In genomic region chr13:79725841-79726240, GRCh38 we compare ENCODE assay signal across 26 cellular contexts.
DNase-seq lines count a peak whose midpoint lies in the region; ATAC-seq, FAIRE-seq and TF ChIP-seq lines count a peak whose summit lies in the region.
"Had no signal": no experiment of that assay in that cellular context is flagged by ENCODE, and none has a peak within 500 bp of the region (broad histone marks: within the 10 kb centered on the region; RNA-seq: fewer than 3 reads in every experiment).

No MANE protein-coding gene starts in this region.

- H3K9me3 ChIP-seq in OCI-LY3 (ENCODE audit: insufficient read depth, low read length), result no peaks in the 10 kb centered on the region
- H3K9me3 ChIP-seq in H9 (ENCODE audit: control insufficient read depth, low read depth, low read length), result no peaks in the 10 kb centered on the region
- H3K9me3 ChIP-seq: Caco-2 had no signal

- no peak overlapping the region for H2BK5ac ChIP-seq in mesendoderm (ENCODE audit: low read length)
- no peak overlapping the region for H2BK5ac ChIP-seq in H9 (ENCODE audit: insufficient read length, low read length)

- H3K36me3 ChIP-seq in OCI-LY3 (replicated peaks; ENCODE audit: low read depth, low read length) (no peaks in the 10 kb centered on the region), mesendoderm (ENCODE audit: control insufficient read depth, insufficient read depth, low read length) (no peaks in the 10 kb centered on the region)

- H3K79me1 ChIP-seq in mesendoderm (ENCODE audit: low read length), result no peaks in the 10 kb centered on the region
- H3K79me1 ChIP-seq in H9 (ENCODE audit: insufficient read depth, low read depth, low read length, poor library complexity, severe bottlenecking), result no peaks in the 10 kb centered on the region

- H2AFZ ChIP-seq in OCI-LY3 (ENCODE audit: low read depth, low read length) (peak overlapping the region; percentile 41), H9 (ENCODE audit: low read length) (no peak overlapping the region)
- H2AFZ ChIP-seq: PC-9 had no signal

- H3K23me2 ChIP-seq in H9 (ENCODE audit: insufficient read length, low read depth, low read length, poor library complexity, severe bottlenecking), result no peaks in the 10 kb centered on the region

- H4K91ac ChIP-seq in H9 (ENCODE audit: insufficient read length, low read depth, low read length), result no peak overlapping the region

- H3K27ac ChIP-seq in 22Rv1 (peak overlapping the region; percentile 55; the same call in 1 of the 2 replicates), OCI-LY3 (ENCODE audit: low read length) (no peak overlapping the region), mesendoderm (ENCODE audit: low read depth, low read length) (no peak overlapping the region), H9 (ENCODE audit: insufficient read length, low read depth, low read length) (no peak overlapping the region)
- H3K27ac ChIP-seq: PC-9 had no signal

- H3T11ph ChIP-seq in H9 (ENCODE audit: low read length), result no peak overlapping the region

- TF ChIP-seq CTCF in 22Rv1 (IDR thresholded peaks at IDR 0.05), result no peak
- no peak for TF ChIP-seq CTCF in OCI-LY3 (IDR thresholded peaks at IDR 0.05; ENCODE audit: low read depth, low read length)
- no peak for TF ChIP-seq CTCF in H9 (conservative IDR thresholded peaks at IDR 0.05)

- no peak overlapping the region for H3K27ac Mint-ChIP-seq in activated CD4-positive, alpha-beta memory T cell treated with anti-CD3 and anti-CD28 coated beads for 36 hours
- H3K27ac Mint-ChIP-seq in H9, result no peak overlapping the region
- H3K27ac Mint-ChIP-seq: CD4-positive, alpha-beta memory T cell had no signal

- intact Hi-C loops in activated CD4-positive, alpha-beta memory T cell treated with anti-CD3 and anti-CD28 coated beads for 36 hours (cut with micrococcal nuclease), result no loop called here
- intact Hi-C loops in Right ventricle myocardium superior (cut with DNase I), result no loop called here

- H2BK120ac ChIP-seq in mesendoderm (ENCODE audit: low read depth, low read length) (no peak overlapping the region), H9 (ENCODE audit: low read depth, low read length, poor library complexity, severe bottlenecking) (no peak overlapping the region)

- H3K9ac ChIP-seq in OCI-LY3 (ENCODE audit: low read length) (no peak overlapping the region), mesendoderm (ENCODE audit: low read length) (no peak overlapping the region), H9 (ENCODE audit: extremely low read depth, insufficient read length, low read length) (no peak overlapping the region)

- H2BK12ac ChIP-seq in H9 (ENCODE audit: insufficient read length, low read depth, low read length), result no peak overlapping the region

- H3K27me3 ChIP-seq in OCI-LY3 (ENCODE audit: low read depth, low read length), result no peaks in the 10 kb centered on the region
- H3K27me3 ChIP-seq in mesendoderm (ENCODE audit: insufficient read depth, low read length, poor library complexity), result no peaks in the 10 kb centered on the region
- no peaks in the 10 kb centered on the region for H3K27me3 ChIP-seq in H9 (ENCODE audit: insufficient read depth, low read length)

- H4K5ac ChIP-seq in mesendoderm (ENCODE audit: low read length) (no peak overlapping the region), H9 (ENCODE audit: insufficient read length, low read depth, low read length) (no peak overlapping the region)

- H2AK5ac ChIP-seq in mesendoderm (ENCODE audit: low read length), result no peak overlapping the region
- H2AK5ac ChIP-seq in H9 (ENCODE audit: insufficient read length, low read length), result no peak overlapping the region

- H3K18ac ChIP-seq in mesendoderm (ENCODE audit: low read length) (no peak overlapping the region), H9 (ENCODE audit: insufficient read length, low read depth, low read length) (no peak overlapping the region)

- H3K36me3 Mint-ChIP-seq in activated CD4-positive, alpha-beta memory T cell treated with anti-CD3 and anti-CD28 coated beads for 36 hours, result no peaks in the 10 kb centered on the region
- no peaks in the 10 kb centered on the region for H3K36me3 Mint-ChIP-seq in H9 (ENCODE audit: insufficient read depth in 1 of 3, low read depth in 3 of 3)
- H3K36me3 Mint-ChIP-seq: CD4-positive, alpha-beta memory T cell had no signal

- H4K20me1 ChIP-seq in OCI-LY3 (ENCODE audit: insufficient read depth, low read length) (no peaks in the 10 kb centered on the region), H9 (ENCODE audit: control insufficient read depth, insufficient read depth, insufficient read length) (no peaks in the 10 kb centered on the region)

- no peak overlapping the region for H3K14ac ChIP-seq in H9 (ENCODE audit: insufficient read depth, low read length)

- H3K4me3 Mint-ChIP-seq in activated CD4-positive, alpha-beta memory T cell treated with anti-CD3 and anti-CD28 coated beads for 36 hours, result no peak overlapping the region
- no peak overlapping the region for H3K4me3 Mint-ChIP-seq in H9
- H3K4me3 Mint-ChIP-seq: CD4-positive, alpha-beta memory T cell had no signal

- no peak for DNase-seq in mesendoderm
- no peak for DNase-seq in activated CD4-positive, alpha-beta memory T cell treated with anti-CD3 and anti-CD28 coated beads for 36 hours
- no peak for DNase-seq in Right ventricle myocardium superior
- DNase-seq in H9, result no peak
- DNase-seq: C1 segment of cervical spinal cord; Caco-2; CD4-positive, alpha-beta memory T cell; GDM1; Kasumi-1; MV-4-11; NCI-H1105; NCI-H146; NCI-H2029; NCI-H446; NCI-H524 treated with DMSO at 0.1 percent for 48 hours; NCI-H774; NK-92 treated with Interleukin-12 subunit alpha and Interleukin-12 subunit beta, amount 100 ng/mL, for 24 hours; PC-9 had no signal

- H3K4me1 ChIP-seq in OCI-LY3 (ENCODE audit: low read length) (no peaks in the 10 kb centered on the region; the same call in 1 of the 2 replicates), mesendoderm (ENCODE audit: control insufficient read depth, low read depth, low read length) (no peaks in the 10 kb centered on the region), H9 (ENCODE audit: insufficient read depth, low read length) (no peaks in the 10 kb centered on the region)

- H4K8ac ChIP-seq in mesendoderm (ENCODE audit: low read depth, low read length), result peak overlapping the region; percentile 56
- H4K8ac ChIP-seq in H9 (replicated peaks; ENCODE audit: insufficient read length, low read depth, low read length), result no peak overlapping the region

- peak; percentile 92 for FAIRE-seq in endometrium (lab: Jason Lieb, UNC)
- FAIRE-seq: A204.1, GM12878, H54 had no signal

- H2BK15ac ChIP-seq in mesendoderm (replicated peaks; ENCODE audit: low read depth) (no peak overlapping the region), H9 (ENCODE audit: low read depth, low read length) (no peak overlapping the region)

- H3K4ac ChIP-seq in mesendoderm (ENCODE audit: low read depth, low read length) (no peak overlapping the region), H9 (ENCODE audit: low read depth, low read length) (no peak overlapping the region)

- no peaks in the 10 kb centered on the region for H3K27me3 Mint-ChIP-seq in activated CD4-positive, alpha-beta memory T cell treated with anti-CD3 and anti-CD28 coated beads for 36 hours
- H3K27me3 Mint-ChIP-seq in H9 (ENCODE audit: low read depth), result no peaks in the 10 kb centered on the region
- H3K27me3 Mint-ChIP-seq: CD4-positive, alpha-beta memory T cell had no signal

- peaks cover 4% of the 10 kb centered on the region for H3K9me3 Mint-ChIP-seq in activated CD4-positive, alpha-beta memory T cell treated with anti-CD3 and anti-CD28 coated beads for 36 hours
- H3K9me3 Mint-ChIP-seq in H9, result peaks cover 0 to 3% of the 10 kb centered on the region in 2 experiments; a peak in 3 of 5 replicates
- H3K9me3 Mint-ChIP-seq: CD4-positive, alpha-beta memory T cell had no signal

- no peak overlapping the region for H2BK20ac ChIP-seq in H9 (ENCODE audit: low read depth, low read length, poor library complexity, severe bottlenecking)

- CTCF ChIA-PET in activated CD4-positive, alpha-beta memory T cell treated with anti-CD3 and anti-CD28 coated beads for 36 hours (lab: Charles Lee), result no interaction called here

- H3K4me2 ChIP-seq in OCI-LY3 (ENCODE audit: low read length) (0 out of 2 replicates have a peak overlapping the region, but pooled peaks have one; percentile 9), mesendoderm (ENCODE audit: low read length) (no peak overlapping the region), H9 (ENCODE audit: insufficient read depth, insufficient read length, low read length) (no peak overlapping the region)
- H3K4me2 ChIP-seq: PC-9 had no signal

- POLR2A ChIA-PET in activated CD4-positive, alpha-beta memory T cell treated with anti-CD3 and anti-CD28 coated beads for 36 hours (lab: Charles Lee), result no interaction called here

- ATAC-seq in Right ventricle myocardium superior (ENCODE audit: poor library complexity), result no peak
- no peak for ATAC-seq in GM19455 (IDR thresholded peaks at IDR 0.05; ENCODE audit: unreplicated experiment)
- ATAC-seq: GM12878, Right ventricle myocardium inferior had no signal

- no peak overlapping the region for H3K23ac ChIP-seq in mesendoderm (ENCODE audit: low read length)
- no peak overlapping the region for H3K23ac ChIP-seq in H9 (ENCODE audit: insufficient read length, low read depth, low read length)

- no CpG with 5 or more reads among the region's 1 CpG for WGBS in mesendoderm (ENCODE audit: extremely low coverage, insufficient coverage, low lambda C conversion rate)
- WGBS in H9 (ENCODE audit: extremely low coverage, insufficient read length, low lambda C conversion rate), result no CpG with 5 or more reads among the region's 1 CpG

- H3K4me3 ChIP-seq in OCI-LY3 (ENCODE audit: low read length) (no peak overlapping the region), mesendoderm (ENCODE audit: low read length) (no peak overlapping the region)
- H3K4me3 ChIP-seq: GM12878, PC-9 had no signal

- no peak overlapping the region for H3K56ac ChIP-seq in mesendoderm (ENCODE audit: low read length)
- H3K56ac ChIP-seq in H9 (ENCODE audit: insufficient read length, low read depth, low read length), result no peak overlapping the region

- H3K4me1 Mint-ChIP-seq in activated CD4-positive, alpha-beta memory T cell treated with anti-CD3 and anti-CD28 coated beads for 36 hours (ENCODE audit: low read depth), result no peaks in the 10 kb centered on the region
- H3K4me1 Mint-ChIP-seq in H9, result peaks cover 0 to 3% of the 10 kb centered on the region in 2 experiments; a peak in 1 of 4 replicates
- H3K4me1 Mint-ChIP-seq: CD4-positive, alpha-beta memory T cell had no signal

- H3K79me2 ChIP-seq in OCI-LY3 (ENCODE audit: low read length) (no peaks in the 10 kb centered on the region), mesendoderm (ENCODE audit: control insufficient read depth, insufficient read depth, low read length) (no peaks in the 10 kb centered on the region), H9 (ENCODE audit: insufficient read depth, low read length) (no peaks in the 10 kb centered on the region)
